Comparison of ENCODE assay signal across 9 cellular contexts in genomic region chr9:109014267-109015025, GRCh38. TPM values are rescaled to one million over a fixed set of nuclear protein-coding genes. Genes with fewer than 3 reads are reported as not detected.
DNase-seq lines count a peak whose midpoint lies in the region; ATAC-seq and TF ChIP-seq lines count a peak whose summit lies in the region.
"Had no signal": no experiment of that assay in that cellular context is flagged by ENCODE, and none has a peak within 500 bp of the region (broad histone marks: within the 10 kb centered on the region; RNA-seq: fewer than 3 reads in every experiment).

No MANE protein-coding gene starts in this region.

- no peaks in the 10 kb centered on the region for H3K27me3 ChIP-seq in ascending aorta

- H3K9me3 Mint-ChIP-seq in immature natural killer cell, result no peaks in the 10 kb centered on the region
- H3K9me3 Mint-ChIP-seq in stimulated activated naive CD8-positive, alpha-beta T cell treated with anti-CD3 and anti-CD28 coated beads, Interleukin-15, amount 100 ng/mL, for 72 hours, result no peaks in the 10 kb centered on the region

- no peaks in the 10 kb centered on the region for H3K9me3 ChIP-seq in ascending aorta

- peaks cover 18 to 20% of the 10 kb centered on the region in 2 donors for H3K4me1 Mint-ChIP-seq in immature natural killer cell
- H3K4me1 Mint-ChIP-seq in stimulated activated naive CD8-positive, alpha-beta T cell treated with anti-CD3 and anti-CD28 coated beads, Interleukin-15, amount 100 ng/mL, for 72 hours, result peaks cover 32% of the 10 kb centered on the region

- no peaks in the 10 kb centered on the region for H3K36me3 ChIP-seq in ascending aorta

- ATAC-seq in stimulated activated naive CD8-positive, alpha-beta T cell treated with anti-CD3 and anti-CD28 coated beads, Interleukin-15, amount 100 ng/mL, for 72 hours, result no peak

- peak overlapping the region in 1 of 2 donors; percentile 98 for H3K4me3 ChIP-seq in ascending aorta

- peaks cover 0 to 3% (median 0%) of the 10 kb centered on the region in 3 donors for H3K36me3 Mint-ChIP-seq in immature natural killer cell

- H3K4me3 Mint-ChIP-seq in immature natural killer cell, result peak overlapping the region; percentile 85 to 94 (median 93)
- H3K4me3 Mint-ChIP-seq in stimulated activated naive CD8-positive, alpha-beta T cell treated with anti-CD3 and anti-CD28 coated beads, Interleukin-15, amount 100 ng/mL, for 72 hours, result peak overlapping the region; percentile 76 to 89

- H3K4me1 ChIP-seq in ascending aorta, result peaks cover 0 to 14% of the 10 kb centered on the region in 2 donors

- H3K27ac ChIP-seq in ascending aorta, result peak overlapping the region; percentile 94 to 99

- DNase-seq in DMS 273 (lab: John Stamatoyannopoulos, UW; ENCODE audit: unreplicated experiment) (peak; percentile 31), DMS 273 treated with DMSO at 0.1 percent for 48 hours (lab: John Stamatoyannopoulos, UW) (no peak), ascending aorta (ENCODE audit: low spot score in 2 of 2) (peak in 1 of 2 donors; percentile 76), immature natural killer cell (no peak), SK-N-DZ (ENCODE audit: low spot score) (no peak), SKM-1 (lab: John Stamatoyannopoulos, UW; ENCODE audit: unreplicated experiment) (no peak), NCI-H2107 (lab: John Stamatoyannopoulos, UW) (no peak)
- DNase-seq in stimulated activated naive CD8-positive, alpha-beta T cell treated with anti-CD3 and anti-CD28 coated beads, Interleukin-15, amount 100 ng/mL, for 72 hours, result no peak
- DNase-seq: stimulated activated CD4-positive, alpha-beta T cell treated with anti-CD3 and anti-CD28 coated beads, Interleukin-2, amount 100 ng/mL, for 48 hours had no signal

- intact Hi-C loops in ascending aorta (cut with DNase I), result loop anchor here (5.0 kb wide), 3 partner anchors 42 to 537 kb away; no protein-coding TSS in a partner anchor

- H3K27ac Mint-ChIP-seq in immature natural killer cell, result peak overlapping the region; percentile 83 to 95 (median 91)
- H3K27ac Mint-ChIP-seq in stimulated activated naive CD8-positive, alpha-beta T cell treated with anti-CD3 and anti-CD28 coated beads, Interleukin-15, amount 100 ng/mL, for 72 hours, result no peak overlapping the region

- no peak for TF ChIP-seq CTCF in ascending aorta (IDR thresholded peaks at IDR 0.05)

- H3K27me3 Mint-ChIP-seq in immature natural killer cell (ENCODE audit: low read depth in 3 of 3), result peaks cover 2 to 6% (median 5%) of the 10 kb centered on the region in 3 donors
- no peaks in the 10 kb centered on the region for H3K27me3 Mint-ChIP-seq in stimulated activated naive CD8-positive, alpha-beta T cell treated with anti-CD3 and anti-CD28 coated beads, Interleukin-15, amount 100 ng/mL, for 72 hours

RNA-seq across cellular contexts. Expression of gene CTNNAL1, which starts 1.1 kb away (rescaled TPM):
- total RNA-seq in ascending aorta, result 16.4 TPM
- polyA plus RNA-seq in immature natural killer cell, result 1 to 10 TPM in 2 of 3 donors, not detected in 1; 1.7 to 5.2 TPM
- 124 and 162 TPM in 2 replicates for polyA plus RNA-seq in SK-N-DZ (2014; cell fraction: cytosol; rRNA removed)
- 63.0 and 79.0 TPM in 2 replicates for polyA plus RNA-seq in SK-N-DZ (2014; cell fraction: nucleus; rRNA removed)

Comparison
In these comparisons a context has a peak if more than half of its experiments do, and no peak if none do; other contexts are left out.
1. H3K27ac Mint-ChIP-seq: peak in immature natural killer cell (6 of 6); none in stimulated activated naive CD8-positive, alpha-beta T cell treated with anti-CD3 and anti-CD28 coated beads, Interleukin-15, amount 100 ng/mL, for 72 hours (0 of 2).